ENCODE assay signal across 1 cellular context in genomic region chr4:89356086-89356485, GRCh38.
A peak's percentile ranks its signal among the peaks of the same experiment; 100 is the strongest.
TF ChIP-seq lines count a peak whose summit lies in the region.

No MANE protein-coding gene starts in this region.

TF ChIP-seq in HEK293, 187 proteins besides CTCF, POLR2A, EP300 and RAD21 (continued from another document):
- peak; percentile 75 for TF ChIP-seq BCL6B (tag by site-specific recombination; IDR thresholded peaks at IDR 0.05)
- peak; percentile 75; the same call in 1 of the 2 replicates for TF ChIP-seq TSHZ1 (tag by site-specific recombination; IDR thresholded peaks at IDR 0.05; ENCODE audit: borderline replicate concordance)
- peak; percentile 62 for TF ChIP-seq SP7 (tag by site-specific recombination; IDR thresholded peaks at IDR 0.05)
- peak; percentile 57; the same call in 1 of the 2 replicates for TF ChIP-seq ZEB2 (tag by site-specific recombination; IDR thresholded peaks at IDR 0.05)
- no peak for TF ChIP-seq ZNF426 (tag by site-specific recombination; IDR thresholded peaks at IDR 0.05)
- 0 out of 2 replicates have a peak, but pooled peaks have one; percentile 65 for TF ChIP-seq INSM2 (tag by site-specific recombination; IDR thresholded peaks at IDR 0.05)
- no peak for TF ChIP-seq ZBTB10 (tag by site-specific recombination; IDR thresholded peaks at IDR 0.05)
- no peak for TF ChIP-seq ZNF175 (tag by site-specific recombination; IDR thresholded peaks at IDR 0.05)
- peak; percentile 55; the same call in 1 of the 2 replicates for TF ChIP-seq MZF1 (tag by site-specific recombination; IDR thresholded peaks at IDR 0.05; ENCODE audit: borderline replicate concordance)
- no peak for TF ChIP-seq ZNF561 (tag by site-specific recombination; IDR thresholded peaks at IDR 0.05; ENCODE audit: borderline replicate concordance)
- TF ChIP-seq ZNF692 (tag by site-specific recombination; IDR thresholded peaks at IDR 0.05), result no peak
- TF ChIP-seq ZNF639 (tag by site-specific recombination; IDR thresholded peaks at IDR 0.05), result no peak
- TF ChIP-seq OSR2 (tag by site-specific recombination; IDR thresholded peaks at IDR 0.05), result peak; percentile 70
- TF ChIP-seq EGR2 (tag by site-specific recombination; IDR thresholded peaks at IDR 0.05; ENCODE audit: low read depth), result no peak
- peak; percentile 68 for TF ChIP-seq ZNF843 (tag by site-specific recombination; IDR thresholded peaks at IDR 0.05)
- TF ChIP-seq ZNF10 (tag by site-specific recombination; IDR thresholded peaks at IDR 0.05), result 0 out of 2 replicates have a peak, but pooled peaks have one; percentile 12
- no peak for TF ChIP-seq KLF9 (tag by site-specific recombination; IDR thresholded peaks at IDR 0.05; ENCODE audit: low read depth)
- no peak for TF ChIP-seq ZFHX2 (tag by site-specific recombination; conservative IDR thresholded peaks at IDR 0.05)
- no peak for TF ChIP-seq ZFP37 (tag by site-specific recombination; IDR thresholded peaks at IDR 0.05)
- TF ChIP-seq ZXDB (tag by site-specific recombination; IDR thresholded peaks at IDR 0.05), result peak; percentile 63
- TF ChIP-seq ZSCAN30 (tag by site-specific recombination; IDR thresholded peaks at IDR 0.05), result no peak
- TF ChIP-seq SETDB1 (IDR thresholded peaks at IDR 0.05; ENCODE audit: insufficient read length, low read length), result no peak
- TF ChIP-seq HOXA7 (CRISPR knock-in tag; IDR thresholded peaks at IDR 0.05; ENCODE audit: borderline replicate concordance), result no peak
- no peak for TF ChIP-seq ZNF341 (tag by site-specific recombination; IDR thresholded peaks at IDR 0.05; ENCODE audit: low read depth)
- TF ChIP-seq WT1 (tag by site-specific recombination; IDR thresholded peaks at IDR 0.05), result peak; percentile 85
- 0 out of 2 replicates have a peak, but pooled peaks have one; percentile 38 for TF ChIP-seq HIC1 (tag by site-specific recombination; IDR thresholded peaks at IDR 0.05)
- TF ChIP-seq ZNF560 (tag by site-specific recombination; IDR thresholded peaks at IDR 0.05; ENCODE audit: borderline replicate concordance), result no peak
- TF ChIP-seq ZNF600 (tag by site-specific recombination; IDR thresholded peaks at IDR 0.05), result no peak
- TF ChIP-seq KLF10 (tag by site-specific recombination; IDR thresholded peaks at IDR 0.05), result peak; percentile 47; the same call in 1 of the 2 replicates
- peak; percentile 73 for TF ChIP-seq ZNF366 (tag by site-specific recombination; conservative IDR thresholded peaks at IDR 0.05)
- peak; percentile 53 for TF ChIP-seq ZNF629 (tag by site-specific recombination; IDR thresholded peaks at IDR 0.05)
- TF ChIP-seq IKZF3 (tag by site-specific recombination; IDR thresholded peaks at IDR 0.05), result peak; percentile 80; the same call in 1 of the 2 replicates
- peak; percentile 67; the same call in 1 of the 2 replicates for TF ChIP-seq GLI2 (tag by site-specific recombination; IDR thresholded peaks at IDR 0.05; ENCODE audit: borderline replicate concordance, low read depth)
- TF ChIP-seq ZBTB17 (tag by site-specific recombination; IDR thresholded peaks at IDR 0.05), result peak; percentile 22; the same call in 1 of the 2 replicates
- TF ChIP-seq PRDM10 (tag by site-specific recombination; IDR thresholded peaks at IDR 0.05), result 0 out of 2 replicates have a peak, but pooled peaks have one; percentile 34
- 0 out of 2 replicates have a peak, but pooled peaks have one; percentile 21 for TF ChIP-seq OVOL3 (tag by site-specific recombination; IDR thresholded peaks at IDR 0.05)
- peak; percentile 80 for TF ChIP-seq FEZF1 (tag by site-specific recombination; IDR thresholded peaks at IDR 0.05)
- TF ChIP-seq ZNF423 (tag by site-specific recombination; IDR thresholded peaks at IDR 0.05), result no peak
